Comparison of ENCODE assay signal across 17 cellular contexts in genomic region chr4:113499696-113500095, GRCh38.
A peak's percentile ranks its signal among the peaks of the same experiment; 100 is the strongest.
DNase-seq lines count a peak whose midpoint lies in the region; ATAC-seq and TF ChIP-seq lines count a peak whose summit lies in the region.
"Had no signal": no experiment of that assay in that cellular context is flagged by ENCODE, and none has a peak within 500 bp of the region (broad histone marks: within the 10 kb centered on the region; RNA-seq: fewer than 3 reads in every experiment).

No MANE protein-coding gene starts in this region.

- H3K27me3 ChIP-seq in breast epithelium (no peaks in the 10 kb centered on the region), upper lobe of right lung (no peaks in the 10 kb centered on the region)
- H3K27me3 ChIP-seq: SJCRH30 had no signal

- TF ChIP-seq POLR2A in breast epithelium (IDR thresholded peaks at IDR 0.05) = no peak

- TF ChIP-seq CTCF in MCF 10A (IDR thresholded peaks at IDR 0.05; ENCODE audit: unreplicated experiment) (no peak), breast epithelium (IDR thresholded peaks at IDR 0.05) (no peak), upper lobe of right lung (IDR thresholded peaks at IDR 0.05) (no peak), endothelial cell (IDR thresholded peaks at IDR 0.05; ENCODE audit: unreplicated experiment) (no peak)

- H3K36me3 ChIP-seq in breast epithelium (no peaks in the 10 kb centered on the region), upper lobe of right lung (peaks cover 7% of the 10 kb centered on the region)

- peaks cover 38% of the 10 kb centered on the region for H3K36me3 Mint-ChIP-seq in MCF 10A (ENCODE audit: insufficient read depth, unreplicated experiment)
- peaks cover 15% of the 10 kb centered on the region for H3K36me3 Mint-ChIP-seq in endothelial cell (ENCODE audit: low read depth, unreplicated experiment)
- H3K36me3 Mint-ChIP-seq in activated CD8-positive, alpha-beta memory T cell treated with anti-CD3 and anti-CD28 coated beads, Interleukin-2, amount 10 ng/mL, durations not matched to agents 7 days and 5 days = peaks cover 52% of the 10 kb centered on the region

- BruUV-seq in MCF 10A (replicated peaks; lab: Mats Ljungman, UMichigan) = no TSS peak

- DNase-seq in MCF 10A (ENCODE audit: unreplicated experiment) (peak; percentile 63), breast epithelium (ENCODE audit: low spot score in 2 of 2) (no peak), astrocyte of the hippocampus (ENCODE audit: low read depth, low spot score) (peak; percentile 76), glomerular visceral epithelial cell (ENCODE audit: extremely low spot score) (peak; percentile 36), upper lobe of right lung (no peak), endothelial cell (ENCODE audit: low spot score) (no peak)
- DNase-seq in activated CD8-positive, alpha-beta memory T cell treated with anti-CD3 and anti-CD28 coated beads, Interleukin-2, amount 10 ng/mL, durations not matched to agents 7 days and 5 days = no peak
- DNase-seq in activated CD4-positive, alpha-beta T cell treated with anti-CD3 and anti-CD28 coated beads for 4 hours = no peak
- DNase-seq: 8988T; activated CD8-positive, alpha-beta T cell treated with anti-CD3 and anti-CD28 coated beads, Interleukin-2, amount 10 ng/mL, durations not matched to agents 7 days and 5 days; activated gamma-delta T cell; central memory CD4-positive, alpha-beta T cell; MV-4-11; NCI-H2171 treated with DMSO at 0.1 percent for 48 hours; NK-92 treated with Interleukin-12 subunit alpha and Interleukin-12 subunit beta, amount 100 ng/mL, for 24 hours; small intestine had no signal

- ATAC-seq in upper lobe of right lung = peak; percentile 41
- ATAC-seq in activated CD8-positive, alpha-beta memory T cell treated with anti-CD3 and anti-CD28 coated beads, Interleukin-2, amount 10 ng/mL, durations not matched to agents 7 days and 5 days = no peak
- ATAC-seq: activated CD8-positive, alpha-beta T cell treated with anti-CD3 and anti-CD28 coated beads, Interleukin-2, amount 10 ng/mL, durations not matched to agents 7 days and 5 days had no signal

- H3K9me3 Mint-ChIP-seq in MCF 10A (ENCODE audit: unreplicated experiment) (no peaks in the 10 kb centered on the region), endothelial cell (ENCODE audit: unreplicated experiment) (peaks cover 6% of the 10 kb centered on the region)
- peaks cover 2% of the 10 kb centered on the region for H3K9me3 Mint-ChIP-seq in activated CD8-positive, alpha-beta memory T cell treated with anti-CD3 and anti-CD28 coated beads, Interleukin-2, amount 10 ng/mL, durations not matched to agents 7 days and 5 days (ENCODE audit: low read depth)

- H3K4me1 ChIP-seq in breast epithelium = no peaks in the 10 kb centered on the region
- H3K4me1 ChIP-seq in upper lobe of right lung = no peaks in the 10 kb centered on the region
- H3K4me1 ChIP-seq: SJCRH30 had no signal

- H3K9me3 ChIP-seq in breast epithelium = no peaks in the 10 kb centered on the region
- no peaks in the 10 kb centered on the region for H3K9me3 ChIP-seq in upper lobe of right lung

- H3K27ac Mint-ChIP-seq in MCF 10A (ENCODE audit: low read depth, unreplicated experiment) = no peak overlapping the region
- H3K27ac Mint-ChIP-seq in endothelial cell (ENCODE audit: unreplicated experiment) = no peak overlapping the region
- no peak overlapping the region for H3K27ac Mint-ChIP-seq in activated CD8-positive, alpha-beta memory T cell treated with anti-CD3 and anti-CD28 coated beads, Interleukin-2, amount 10 ng/mL, durations not matched to agents 7 days and 5 days
- H3K27ac Mint-ChIP-seq: activated CD8-positive, alpha-beta T cell treated with anti-CD3 and anti-CD28 coated beads, Interleukin-2, amount 10 ng/mL, durations not matched to agents 7 days and 5 days had no signal

- intact Hi-C loops in MCF 10A (cut with micrococcal nuclease) (no loop called here), breast epithelium (cut with DNase I; ENCODE audit: low total_unique reads) (no loop called here), upper lobe of right lung (cut with DNase I) (no loop called here)

- no peak overlapping the region for H3K4me3 ChIP-seq in breast epithelium
- no peak overlapping the region for H3K4me3 ChIP-seq in upper lobe of right lung
- H3K4me3 ChIP-seq: SJCRH30 had no signal

- H3K27ac ChIP-seq in breast epithelium = no peak overlapping the region
- no peak overlapping the region for H3K27ac ChIP-seq in upper lobe of right lung
- H3K27ac ChIP-seq: SJCRH30 had no signal

- H3K4me1 Mint-ChIP-seq in MCF 10A (ENCODE audit: insufficient read depth, unreplicated experiment) (peaks cover 15% of the 10 kb centered on the region), endothelial cell (ENCODE audit: unreplicated experiment) (no peaks in the 10 kb centered on the region)
- no peaks in the 10 kb centered on the region for H3K4me1 Mint-ChIP-seq in activated CD8-positive, alpha-beta memory T cell treated with anti-CD3 and anti-CD28 coated beads, Interleukin-2, amount 10 ng/mL, durations not matched to agents 7 days and 5 days

- POLR2A ChIA-PET in MCF 10A (lab: Yijun Ruan, JAX) = interaction anchor here (1.0 to 2.0 kb wide), 2 partner anchors 31 to 261 kb away, joined by 3 to 9 read pairs; no protein-coding TSS in a partner anchor

- H3K4me3 Mint-ChIP-seq in MCF 10A (ENCODE audit: unreplicated experiment) = no peak overlapping the region
- no peak overlapping the region for H3K4me3 Mint-ChIP-seq in endothelial cell (ENCODE audit: unreplicated experiment)
- no peak overlapping the region for H3K4me3 Mint-ChIP-seq in activated CD8-positive, alpha-beta memory T cell treated with anti-CD3 and anti-CD28 coated beads, Interleukin-2, amount 10 ng/mL, durations not matched to agents 7 days and 5 days
- H3K4me3 Mint-ChIP-seq: activated CD8-positive, alpha-beta T cell treated with anti-CD3 and anti-CD28 coated beads, Interleukin-2, amount 10 ng/mL, durations not matched to agents 7 days and 5 days had no signal

- H3K27me3 Mint-ChIP-seq in MCF 10A (ENCODE audit: insufficient read depth, unreplicated experiment) (no peaks in the 10 kb centered on the region), endothelial cell (ENCODE audit: unreplicated experiment) (peaks cover 1% of the 10 kb centered on the region)
- no peaks in the 10 kb centered on the region for H3K27me3 Mint-ChIP-seq in activated CD8-positive, alpha-beta memory T cell treated with anti-CD3 and anti-CD28 coated beads, Interleukin-2, amount 10 ng/mL, durations not matched to agents 7 days and 5 days

- CTCF ChIA-PET in MCF 10A (lab: Yijun Ruan, JAX) = interaction anchor here (0.6 to 0.9 kb wide), 3 partner anchors 39 to 65 kb away, joined by 3 read pairs; no protein-coding TSS in a partner anchor
- CTCF ChIA-PET in activated CD8-positive, alpha-beta memory T cell treated with anti-CD3 and anti-CD28 coated beads, Interleukin-2, amount 10 ng/mL, durations not matched to agents 7 days and 5 days (lab: Charles Lee) = no interaction called here

Comparison
In these comparisons a context has a peak if more than half of its experiments do, and no peak if none do; other contexts are left out.
1. DNase-seq: peak in MCF 10A (single experiment), astrocyte of the hippocampus (single experiment) and glomerular visceral epithelial cell (single experiment); none in breast epithelium (0 of 2), upper lobe of right lung (single experiment), endothelial cell (single experiment), activated CD8-positive, alpha-beta memory T cell treated with anti-CD3 and anti-CD28 coated beads, Interleukin-2, amount 10 ng/mL, durations not matched to agents 7 days and 5 days (single experiment) and activated CD4-positive, alpha-beta T cell treated with anti-CD3 and anti-CD28 coated beads for 4 hours (0 of 2).